ENCODE assay signal across 1 cellular context in genomic region chr5:74763504-74763903, GRCh38.
TF ChIP-seq lines count a peak whose summit lies in the region.

No MANE protein-coding gene starts in this region.

TF ChIP-seq in IMR-90, 13 proteins besides CTCF, POLR2A, EP300 and RAD21:
- TF ChIP-seq RCOR1 (IDR thresholded peaks at IDR 0.05; ENCODE audit: insufficient replicate concordance, low read length) (no peak), CHD1 (IDR thresholded peaks at IDR 0.05; ENCODE audit: low read depth, low read length) (no peak), FOS (IDR thresholded peaks at IDR 0.05; ENCODE audit: low read depth, low read length) (peak; percentile 35; the same call in 1 of the 2 replicates), CEBPB (IDR thresholded peaks at IDR 0.05; ENCODE audit: low read depth, low read length) (no peak)
